9 cellular contexts compared by ENCODE assay signal in genomic region chr21:44765231-44766013, GRCh38. TPM values are rescaled to one million over a fixed set of nuclear protein-coding genes. Genes with fewer than 3 reads are reported as not detected.
A peak's percentile ranks its signal among the peaks of the same experiment; 100 is the strongest.
DNase-seq lines count a peak whose midpoint lies in the region; ATAC-seq and TF ChIP-seq lines count a peak whose summit lies in the region.
"Had no signal": no experiment of that assay in that cellular context is flagged by ENCODE, and none has a peak within 500 bp of the region (broad histone marks: within the 10 kb centered on the region; RNA-seq: fewer than 3 reads in every experiment).

No MANE protein-coding gene starts in this region.

- H3K36me3 ChIP-seq in RWPE2 (ENCODE audit: low read depth) = peaks cover 10% of the 10 kb centered on the region
- H3K36me3 ChIP-seq in mammary epithelial cell (ENCODE audit: insufficient read depth, low read length) = peaks cover 10% of the 10 kb centered on the region

- H3K9me3 ChIP-seq in RWPE2 (ENCODE audit: severe bottlenecking) = no peaks in the 10 kb centered on the region
- H3K9me3 ChIP-seq in mammary epithelial cell (replicated peaks; ENCODE audit: insufficient read depth, low read length) = no peaks in the 10 kb centered on the region
- H3K9me3 ChIP-seq: lower lobe of right lung had no signal

- no TSS peak for BruUV-seq in mammary epithelial cell (replicated peaks; lab: Mats Ljungman, UMichigan)

- CTCF ChIA-PET in mammary epithelial cell (lab: Charles Lee; ENCODE audit: low non-redundant PET) = no interaction called here

- H4K20me1 ChIP-seq in mammary epithelial cell (ENCODE audit: insufficient read depth, low read length) = no peaks in the 10 kb centered on the region

- in situ Hi-C loops in mammary epithelial cell (cut with MboI; ENCODE audit: low sequenced_read_pairs in 2 of 2) = no loop called here

- peak overlapping the region; percentile 71 for H3K4me2 ChIP-seq in mammary epithelial cell (ENCODE audit: insufficient read depth, low read depth, low read length)

- dilution Hi-C loops in mammary epithelial cell (cut with HindIII; ENCODE audit: low sequenced_read_pairs) = no loop called here

- WGBS in mammary epithelial cell (ENCODE audit: low coverage, missing lambda C conversion rate) = 7% methylated on average over 9 of the region's 12 CpGs

- no peak overlapping the region for H2AFZ ChIP-seq in mammary epithelial cell (ENCODE audit: low read depth, low read length)

- intact Hi-C loops in mammary epithelial cell (cut with micrococcal nuclease) = no loop called here

- peak; percentile 35 for ATAC-seq in RWPE2 (ENCODE audit: low read depth)
- no peak for ATAC-seq in HG03439 (IDR thresholded peaks at IDR 0.05; ENCODE audit: unreplicated experiment)
- no peak for ATAC-seq in GM18498 (IDR thresholded peaks at IDR 0.05; ENCODE audit: unreplicated experiment)

- no peak overlapping the region for H3K9ac ChIP-seq in mammary epithelial cell (ENCODE audit: insufficient read depth, low read length)

- H3K27ac ChIP-seq in RWPE2 (ENCODE audit: poor library complexity, severe bottlenecking) (no peak overlapping the region), mammary epithelial cell (ENCODE audit: insufficient read depth, low read depth, low read length) (no peak overlapping the region)
- H3K27ac ChIP-seq: lower lobe of right lung had no signal

- H3K4me1 ChIP-seq in RWPE2 (ENCODE audit: insufficient read depth, poor library complexity, severe bottlenecking) (peaks cover 13% of the 10 kb centered on the region), mammary epithelial cell (ENCODE audit: insufficient read depth, low read length) (peaks cover 33% of the 10 kb centered on the region)
- H3K4me1 ChIP-seq: lower lobe of right lung had no signal

- TF ChIP-seq CTCF in RWPE2 (IDR thresholded peaks at IDR 0.05; ENCODE audit: poor library complexity, severe bottlenecking) (no peak), mammary epithelial cell (conservative IDR thresholded peaks at IDR 0.05 in 1 of 2, IDR thresholded peaks at IDR 0.05 in 1 of 2; ENCODE audit: extremely low read depth in 1 of 2, insufficient read depth in 1 of 2, low read depth in 1 of 2, low read length in 2 of 2) (no peak), GM10266 (IDR thresholded peaks at IDR 0.05; ENCODE audit: control insufficient read depth, insufficient read depth, low read depth, missing control alignments) (no peak)

- peak; percentile 36 for DNase-seq in activated effector memory CD4-positive, alpha-beta T cell treated with Interleukin-2 at 50 U/mL for 16 hours
- DNase-seq in activated effector memory CD4-positive, alpha-beta T cell treated with anti-CD3 and anti-CD28 coated beads, Interleukin-2, amount 50 U/mL, for 16 hours = no peak
- peak; percentile 54 for DNase-seq in RWPE2 (ENCODE audit: low spot score)
- peak; percentile 60 for DNase-seq in mammary epithelial cell
- DNase-seq in stimulated activated CD8-positive, alpha-beta memory T cell treated with anti-CD3 and anti-CD28 coated beads, Interleukin-2, amount 100 ng/mL, for 1 hour (ENCODE audit: low read depth in 2 of 2) = peak; percentile 2 to 25
- no peak for DNase-seq in GM10266 (ENCODE audit: extremely low spot score)
- DNase-seq: lower lobe of right lung had no signal

- H3K79me2 ChIP-seq in mammary epithelial cell (ENCODE audit: insufficient read depth, low read length) = no peaks in the 10 kb centered on the region

- H3K4me3 ChIP-seq in RWPE2 (ENCODE audit: severe bottlenecking) = no peak overlapping the region
- H3K4me3 ChIP-seq in mammary epithelial cell (replicated peaks in 1 of 3; ENCODE audit: insufficient read depth in 1 of 3, low read depth in 2 of 3, low read length in 3 of 3) = peak overlapping the region in 1 of 3 experiments; percentile 1
- H3K4me3 ChIP-seq: lower lobe of right lung had no signal

- H3K27me3 ChIP-seq in RWPE2 (ENCODE audit: insufficient read depth, poor library complexity, severe bottlenecking) (no peaks in the 10 kb centered on the region), mammary epithelial cell (ENCODE audit: insufficient read depth, low read length) (no peaks in the 10 kb centered on the region)

RNA-seq across cellular contexts. Expression of gene UBE2G2, which starts 36.2 kb away (rescaled TPM):
- total RNA-seq in mammary epithelial cell = 10 to 100 TPM; 85.7 to 93.1 TPM
- 82.0 TPM for polyA plus RNA-seq in mammary epithelial cell
- 82.4 TPM for polyA minus RNA-seq in mammary epithelial cell

RNA-seq across cellular contexts. Expression of gene SUMO3, which starts 52.4 kb away (rescaled TPM):
- 10 to 100 TPM; 58.1 to 58.8 TPM for total RNA-seq in mammary epithelial cell
- polyA plus RNA-seq in mammary epithelial cell = 89.6 TPM
- 52.9 TPM for polyA minus RNA-seq in mammary epithelial cell

RNA-seq across cellular contexts. Expression of gene TSPEAR, which starts 54.0 kb away (rescaled TPM):
- not detected for total RNA-seq in mammary epithelial cell
- not detected for polyA plus RNA-seq in mammary epithelial cell
- not detected for polyA minus RNA-seq in mammary epithelial cell

Comparison
In these comparisons a context has a peak if more than half of its experiments do, and no peak if none do; other contexts are left out.
1. DNase-seq: peak in activated effector memory CD4-positive, alpha-beta T cell treated with Interleukin-2 at 50 U/mL for 16 hours (single experiment), RWPE2 (single experiment), mammary epithelial cell (single experiment) and stimulated activated CD8-positive, alpha-beta memory T cell treated with anti-CD3 and anti-CD28 coated beads, Interleukin-2, amount 100 ng/mL, for 1 hour (2 of 2); none in activated effector memory CD4-positive, alpha-beta T cell treated with anti-CD3 and anti-CD28 coated beads, Interleukin-2, amount 50 U/mL, for 16 hours (single experiment) and GM10266 (single experiment).